Comparison of ENCODE assay signal across 8 cellular contexts in the genomic region with DNA sequence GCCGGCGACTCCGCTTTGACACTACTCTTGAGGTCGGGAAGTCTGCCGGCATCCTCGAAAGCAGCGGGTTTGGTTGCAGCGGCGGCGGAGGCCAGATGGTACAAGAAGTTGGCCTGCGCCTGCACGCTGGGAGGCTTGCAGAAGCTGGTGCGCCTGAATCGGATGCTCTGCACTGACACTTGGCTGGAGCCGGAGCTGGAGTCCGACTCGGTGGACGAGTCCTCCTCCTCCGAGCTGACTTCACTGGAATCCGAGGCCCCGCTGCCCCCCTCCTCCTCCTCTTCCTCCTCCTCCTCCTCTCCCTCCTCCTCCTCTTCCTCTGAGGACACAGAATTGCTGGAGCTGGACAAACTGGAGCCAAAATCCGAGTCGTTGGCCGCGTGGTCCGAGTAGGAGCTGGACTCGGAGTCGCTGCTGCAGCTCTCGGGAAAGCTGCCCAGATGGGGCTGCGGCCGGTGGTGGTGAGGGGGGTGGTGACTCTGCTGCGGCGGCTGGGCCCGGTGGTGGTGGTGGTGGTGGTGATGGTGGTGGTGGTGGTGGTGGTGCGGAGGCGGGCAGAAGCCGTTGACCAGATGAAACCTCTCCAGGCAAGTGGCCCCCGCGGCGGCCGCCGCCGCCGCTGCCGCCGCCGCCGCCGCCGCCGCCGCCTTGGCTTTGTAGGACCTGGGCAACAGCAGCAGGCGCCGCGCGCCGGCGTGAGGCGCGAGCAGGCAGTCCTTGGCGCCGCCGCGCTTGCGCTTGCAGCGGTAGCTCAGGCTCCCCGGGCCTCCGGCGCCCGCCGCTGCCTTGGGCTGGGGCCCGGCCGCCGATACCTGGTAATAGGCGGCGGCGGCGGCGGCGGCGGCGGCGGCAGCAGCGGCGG. TPM values are rescaled to one million over a fixed set of nuclear protein-coding genes. Genes with fewer than 3 reads are reported as not detected.
DNase-seq lines count a peak whose midpoint lies in the region; ATAC-seq, FAIRE-seq and TF ChIP-seq lines count a peak whose summit lies in the region.

No MANE protein-coding gene starts in this region.

- H3K4me3 ChIP-seq in AG04450 (ENCODE audit: low read depth, low read length), result peak overlapping the region; percentile 70
- H3K4me3 ChIP-seq in right atrium auricular region, result peak overlapping the region; percentile 60 to 64

- ATAC-seq in GM18858 (IDR thresholded peaks at IDR 0.05; ENCODE audit: unreplicated experiment) (peak; percentile 36), HG03045 (IDR thresholded peaks at IDR 0.05; ENCODE audit: unreplicated experiment) (peak; percentile 68)

- no peak for DNase-seq in AG04450 (ENCODE audit: low read depth, low spot score)
- peak; percentile 41 for DNase-seq in RCC 7860 (ENCODE audit: low spot score)
- DNase-seq in right atrium auricular region (ENCODE audit: low spot score), result no peak
- DNase-seq in posterior vena cava (ENCODE audit: low spot score), result peak; percentile 90
- no peak for DNase-seq in NCI-H524 treated with DMSO at 0.1 percent for 48 hours (lab: John Stamatoyannopoulos, UW)

- H3K9me3 ChIP-seq in AG04450 (ENCODE audit: control insufficient read depth, insufficient read depth, low read length), result no peaks in the 10 kb centered on the region; the same call in 1 of the 2 replicates
- no peaks in the 10 kb centered on the region for H3K9me3 ChIP-seq in right atrium auricular region

- peaks cover 0 to 29% of the 10 kb centered on the region in 2 donors for H3K4me1 ChIP-seq in right atrium auricular region

- CTCF ChIA-PET in AG04450 (lab: Charles Lee), result interaction anchor here (1.4 to 2.5 kb wide), 2 partner anchors 16 to 21 kb away, joined by 4 to 10 read pairs; no protein-coding TSS in a partner anchor

- no peaks in the 10 kb centered on the region for H3K36me3 ChIP-seq in right atrium auricular region

- H3K27me3 ChIP-seq in AG04450 (ENCODE audit: control insufficient read depth, insufficient read depth, low read length), result no peaks in the 10 kb centered on the region
- no peaks in the 10 kb centered on the region for H3K27me3 ChIP-seq in right atrium auricular region

- POLR2A ChIA-PET in AG04450 (lab: Yijun Ruan, JAX), result interaction anchor here (0.6 to 2.3 kb wide), 3 partner anchors 9 to 525 kb away, joined by 7 to 10 read pairs (median 8); a partner anchor contains a TSS

- intact Hi-C loops in posterior vena cava (cut with DNase I), result no loop called here

- H3K27ac ChIP-seq in AG04450 (ENCODE audit: low read depth, low read length), result peak overlapping the region; percentile 58
- peak overlapping the region; percentile 16 for H3K27ac ChIP-seq in angular gyrus (ENCODE audit: low read depth, low read length)
- peak overlapping the region; percentile 80 to 82 for H3K27ac ChIP-seq in right atrium auricular region

- no peak for FAIRE-seq in RCC 7860 (lab: Jason Lieb, UNC)

- TF ChIP-seq CTCF in AG04450 (IDR thresholded peaks at IDR 0.05; ENCODE audit: low read depth, low read length) (no peak), right atrium auricular region (IDR thresholded peaks at IDR 0.05) (no peak)

RNA-seq across cellular contexts. Expression of a gene that starts 9.0 kb away (rescaled TPM):
- polyA plus RNA-seq in AG04450 (2011; rRNA removed), result 0.62 and 0.63 TPM in 2 replicates
- polyA minus RNA-seq in AG04450 (2011; rRNA and poly(A)+ RNA removed), result 0.83 and 0.87 TPM in 2 replicates
- 1 to 10 TPM; 2.1 to 2.6 TPM for total RNA-seq in right atrium auricular region
- total RNA-seq in posterior vena cava, result 1 to 10 TPM in 1 of 2 donors, under 1 TPM in 1; 0.33 to 1.2 TPM

RNA-seq across cellular contexts. Expression of a gene that starts 17.5 kb away (rescaled TPM):
- 35.3 and 41.0 TPM in 2 replicates for polyA plus RNA-seq in AG04450 (2011; rRNA removed)
- 60.7 and 83.6 TPM in 2 replicates for polyA minus RNA-seq in AG04450 (2011; rRNA and poly(A)+ RNA removed)
- total RNA-seq in right atrium auricular region (10 to 100 TPM; 18.8 to 27.2 TPM), posterior vena cava (10 to 100 TPM; 31.5 to 34.0 TPM)

Comparison
In these comparisons a context has a peak if more than half of its experiments do, and no peak if none do; other contexts are left out.
1. DNase-seq: peak in RCC 7860 (single experiment) and posterior vena cava (single experiment); none in AG04450 (single experiment), right atrium auricular region (single experiment) and NCI-H524 treated with DMSO at 0.1 percent for 48 hours (single experiment).
2. H3K27ac ChIP-seq: peak in every context shown above with its lines; median percentile 81 in right atrium auricular region; 58 in AG04450; 16 in angular gyrus.